Comparison of ENCODE assay signal across 17 cellular contexts in the genomic region with DNA sequence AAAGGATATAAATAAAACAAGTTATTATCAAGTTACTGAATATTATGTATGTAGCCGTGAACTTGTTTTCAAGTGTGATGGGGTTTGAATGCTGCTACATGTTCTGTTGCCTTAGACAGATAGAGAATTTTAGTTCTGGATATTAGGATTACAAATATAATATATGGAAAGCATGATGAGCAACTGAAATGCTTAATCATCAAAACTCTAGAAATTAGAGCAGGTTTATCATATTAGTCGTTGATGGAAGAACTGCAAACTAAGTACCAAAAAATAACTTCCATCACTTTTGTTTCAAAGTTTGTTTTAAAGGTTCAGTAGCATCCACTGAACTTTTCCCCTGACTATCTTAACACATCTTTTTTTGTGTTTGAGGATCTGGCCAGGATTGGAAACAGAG. TPM values are rescaled to one million over a fixed set of nuclear protein-coding genes. Genes with fewer than 3 reads are reported as not detected.
DNase-seq lines count a peak whose midpoint lies in the region; ATAC-seq and TF ChIP-seq lines count a peak whose summit lies in the region.
"Had no signal": no experiment of that assay in that cellular context is flagged by ENCODE, and none has a peak within 500 bp of the region (broad histone marks: within the 10 kb centered on the region; RNA-seq: fewer than 3 reads in every experiment).

No MANE protein-coding gene starts in this region.

- H3K23ac ChIP-seq in mesenchymal stem cell (ENCODE audit: low read length in 2 of 2), result no peak overlapping the region

- H3K79me2 ChIP-seq in DOHH2 (ENCODE audit: control insufficient read depth, low read length), result no peaks in the 10 kb centered on the region
- H3K79me2 ChIP-seq in Loucy (ENCODE audit: insufficient read depth, low read length), result no peaks in the 10 kb centered on the region

- H3K4me3 ChIP-seq in DOHH2 (ENCODE audit: low read length) (no peak overlapping the region), Loucy (ENCODE audit: low read length, poor library complexity, severe bottlenecking) (no peak overlapping the region), muscle layer of duodenum (ENCODE audit: low read depth in 1 of 2, low read length in 2 of 2) (no peak overlapping the region), thoracic aorta (no peak overlapping the region), mesenchymal stem cell (ENCODE audit: insufficient read depth in 1 of 2, low read depth in 1 of 2, low read length in 2 of 2) (no peak overlapping the region)

- no peak overlapping the region for H3K4ac ChIP-seq in mesenchymal stem cell (ENCODE audit: low read depth in 1 of 2, low read length in 2 of 2)

- H4K20me1 ChIP-seq in DOHH2 (ENCODE audit: control insufficient read depth, insufficient read depth, low read depth, low read length) (no peaks in the 10 kb centered on the region), Loucy (ENCODE audit: insufficient read depth, low read length, poor library complexity, severe bottlenecking) (no peaks in the 10 kb centered on the region)

- H3K27me3 ChIP-seq in DOHH2 (ENCODE audit: control insufficient read depth, low read length) (no peaks in the 10 kb centered on the region), Loucy (ENCODE audit: insufficient read depth, low read length, poor library complexity, severe bottlenecking) (no peaks in the 10 kb centered on the region), muscle layer of duodenum (ENCODE audit: low read depth, low read length) (no peaks in the 10 kb centered on the region), thoracic aorta (replicated peaks; ENCODE audit: insufficient read depth) (no peaks in the 10 kb centered on the region), mesenchymal stem cell (ENCODE audit: control insufficient read depth in 1 of 2, insufficient read depth in 1 of 2, low read length in 2 of 2) (no peaks in the 10 kb centered on the region)

- peak overlapping the region; percentile 37; the same call in 1 of the 2 replicates for H3K27ac ChIP-seq in DOHH2 (ENCODE audit: low read depth, low read length)
- H3K27ac ChIP-seq in muscle layer of duodenum (ENCODE audit: low read length), result peak overlapping the region; percentile 14
- H3K27ac ChIP-seq in thoracic aorta, result peak overlapping the region; percentile 63 to 70
- no peak overlapping the region for H3K27ac ChIP-seq in mesenchymal stem cell (ENCODE audit: low read length, poor library complexity, severe bottlenecking)

- H4K91ac ChIP-seq in mesenchymal stem cell (ENCODE audit: low read length), result no peak overlapping the region

- no peaks in the 10 kb centered on the region for H3K9me2 ChIP-seq in DOHH2 (replicated peaks; ENCODE audit: control insufficient read depth, low read length)
- no peaks in the 10 kb centered on the region for H3K9me2 ChIP-seq in Loucy (replicated peaks; ENCODE audit: low read depth, low read length)

- H4K8ac ChIP-seq in mesenchymal stem cell (ENCODE audit: low read length), result no peak overlapping the region

- TF ChIP-seq CTCF in DOHH2 (IDR thresholded peaks at IDR 0.05; ENCODE audit: low read depth, low read length, poor library complexity, severe bottlenecking), result no peak
- no peak for TF ChIP-seq CTCF in Loucy (conservative IDR thresholded peaks at IDR 0.05; ENCODE audit: low read length)
- no peak for TF ChIP-seq CTCF in thoracic aorta (IDR thresholded peaks at IDR 0.05)

- H3K9me3 ChIP-seq in DOHH2 (ENCODE audit: control insufficient read depth, insufficient read depth, low read length), result peaks cover 8% of the 10 kb centered on the region; the same call in 1 of the 2 replicates
- H3K9me3 ChIP-seq in Loucy (ENCODE audit: insufficient read depth, low read depth, low read length), result no peaks in the 10 kb centered on the region; the same call in 1 of the 2 replicates
- peaks cover 0 to 3% of the 10 kb centered on the region in 2 donors for H3K9me3 ChIP-seq in muscle layer of duodenum (ENCODE audit: control insufficient read depth in 1 of 2, low read length in 2 of 2)
- H3K9me3 ChIP-seq in thoracic aorta, result no peaks in the 10 kb centered on the region
- peaks cover 23% of the 10 kb centered on the region for H3K9me3 ChIP-seq in mesenchymal stem cell (ENCODE audit: control insufficient read depth, low read length)

- no peak for ATAC-seq in thoracic aorta (ENCODE audit: insufficient number of reproducible peaks, low FRiP score, low read depth)
- no peak for ATAC-seq in GM21737 (IDR thresholded peaks at IDR 0.05; ENCODE audit: unreplicated experiment)
- no peak for ATAC-seq in HG03135 (IDR thresholded peaks at IDR 0.05; ENCODE audit: unreplicated experiment)
- no peak for ATAC-seq in GM18520 (IDR thresholded peaks at IDR 0.05; ENCODE audit: unreplicated experiment)

- H2BK12ac ChIP-seq in mesenchymal stem cell (ENCODE audit: low read length in 2 of 2), result no peak overlapping the region

- WGBS in mesenchymal stem cell, result 100% methylated on average over 2 of the region's 2 CpGs

- H3F3A ChIP-seq in DOHH2 (ENCODE audit: control insufficient read depth, insufficient read depth) (no peaks in the 10 kb centered on the region), Loucy (ENCODE audit: low read depth) (no peaks in the 10 kb centered on the region)

- 0 out of 2 replicates have a peak overlapping the region, but pooled peaks have one; percentile 31 for H2AFZ ChIP-seq in Loucy (ENCODE audit: low read length)
- H2AFZ ChIP-seq in mesenchymal stem cell (ENCODE audit: low read depth, low read length), result no peak overlapping the region

- DNase-seq in thoracic aorta (ENCODE audit: low spot score), result no peak
- DNase-seq in mesenchymal stem cell, result no peak
- DNase-seq: DMS53; KG1; NCI-H1105 treated with DMSO at 0.1 percent for 48 hours; NCI-H2029 treated with DMSO at 0.1 percent for 48 hours; NCI-H226; NCI-H524; NCI-H774; NK-92 treated with Interleukin-12 subunit alpha and Interleukin-12 subunit beta, amount 100 ng/mL, for 24 hours; T-helper 1 cell had no signal

- H3K14ac ChIP-seq in mesenchymal stem cell (ENCODE audit: low read length in 2 of 2), result no peak overlapping the region

- H3K79me1 ChIP-seq in mesenchymal stem cell (replicated peaks; ENCODE audit: low read length, poor library complexity, severe bottlenecking), result no peaks in the 10 kb centered on the region

- H3K36me3 ChIP-seq in DOHH2 (ENCODE audit: control insufficient read depth, low read length) (no peaks in the 10 kb centered on the region), Loucy (ENCODE audit: insufficient read depth, low read length) (no peaks in the 10 kb centered on the region), muscle layer of duodenum (ENCODE audit: control insufficient read depth in 1 of 2, insufficient read depth in 2 of 2, low read length in 2 of 2) (no peaks in the 10 kb centered on the region), thoracic aorta (no peaks in the 10 kb centered on the region), mesenchymal stem cell (ENCODE audit: control insufficient read depth in 1 of 2, insufficient read depth in 2 of 2, low read depth in 1 of 2, low read length in 2 of 2) (no peaks in the 10 kb centered on the region)

- H3K4me1 ChIP-seq in DOHH2 (ENCODE audit: control insufficient read depth, low read length), result peaks cover 51% of the 10 kb centered on the region
- H3K4me1 ChIP-seq in Loucy (ENCODE audit: insufficient read depth, low read length, poor library complexity, severe bottlenecking), result peaks cover 5% of the 10 kb centered on the region
- H3K4me1 ChIP-seq in muscle layer of duodenum (ENCODE audit: control insufficient read depth in 1 of 2, insufficient read depth in 2 of 2, low read length in 2 of 2), result no peaks in the 10 kb centered on the region
- peaks cover 12 to 35% of the 10 kb centered on the region in 2 donors for H3K4me1 ChIP-seq in thoracic aorta (ENCODE audit: control insufficient read depth in 1 of 2, low read depth in 2 of 2)
- peaks cover 6% of the 10 kb centered on the region for H3K4me1 ChIP-seq in mesenchymal stem cell (ENCODE audit: control insufficient read depth, insufficient read depth, low read depth, low read length)

- no peak overlapping the region for H2BK15ac ChIP-seq in mesenchymal stem cell (ENCODE audit: low read depth, poor library complexity, severe bottlenecking)

- no peak overlapping the region for H2BK120ac ChIP-seq in mesenchymal stem cell (ENCODE audit: low read depth, low read length)

- no peak overlapping the region for H2BK5ac ChIP-seq in mesenchymal stem cell (ENCODE audit: low read depth, low read length, poor library complexity, severe bottlenecking)

- H3K9ac ChIP-seq in Loucy (ENCODE audit: low read depth, low read length, poor library complexity, severe bottlenecking) (no peak overlapping the region), mesenchymal stem cell (ENCODE audit: low read length) (no peak overlapping the region)

- H2AK5ac ChIP-seq in mesenchymal stem cell (ENCODE audit: low read length, severe bottlenecking), result no peak overlapping the region

- H3K18ac ChIP-seq in mesenchymal stem cell (ENCODE audit: low read depth in 1 of 2, low read length in 2 of 2), result no peak overlapping the region

- 0 out of 2 replicates have a peak overlapping the region, but pooled peaks have one; percentile 39 for H3K4me2 ChIP-seq in DOHH2 (ENCODE audit: low read length)
- no peak overlapping the region for H3K4me2 ChIP-seq in Loucy (ENCODE audit: low read depth, low read length, poor library complexity, severe bottlenecking)
- no peak overlapping the region for H3K4me2 ChIP-seq in mesenchymal stem cell (ENCODE audit: low read length, poor library complexity, severe bottlenecking)

RNA-seq across cellular contexts. Expression of a gene that starts 49.1 kb away (rescaled TPM):
- 1,000 to 10,000 TPM in 1 of 2 donors, 100 to 1,000 TPM in 1; 821 to 1,207 TPM for total RNA-seq in thoracic aorta
- polyA plus RNA-seq in mesenchymal stem cell (2013, experiment 1 of 2), result 252 TPM
- 259 TPM for polyA plus RNA-seq in mesenchymal stem cell (2013, experiment 2 of 2)
